Comparison of ENCODE assay signal across 1 cellular context in the genomic region with DNA sequence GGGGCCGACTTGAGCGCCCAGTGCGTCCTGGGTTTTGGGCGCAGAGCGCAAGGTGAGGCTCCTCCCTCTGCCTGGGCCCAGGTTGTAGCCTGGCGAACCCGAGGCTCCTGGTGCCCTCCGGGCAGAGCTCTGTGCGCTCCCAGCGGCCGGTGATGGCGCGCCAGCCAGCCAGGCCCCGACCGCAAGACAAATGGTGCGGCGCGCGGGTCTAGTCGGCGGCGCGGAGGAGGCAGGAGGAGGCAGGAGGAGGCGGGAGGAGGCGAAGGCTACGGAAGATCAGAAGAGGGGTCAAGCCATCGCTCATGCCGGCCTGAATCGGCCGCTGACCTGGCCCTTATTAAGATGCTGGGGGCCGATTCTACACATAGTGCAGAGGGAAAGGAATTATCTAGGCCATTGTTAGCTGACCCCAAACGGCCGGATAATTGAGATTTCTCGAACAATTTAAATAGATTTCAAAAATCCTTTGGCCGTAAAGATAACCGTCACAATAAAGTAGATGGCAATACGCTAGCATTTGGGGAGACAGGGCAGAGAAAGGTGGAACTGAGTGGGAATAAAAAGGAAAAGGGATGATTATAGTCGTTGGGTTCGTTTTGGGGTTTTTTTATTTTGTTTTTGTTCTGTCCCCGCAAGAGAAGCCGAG.
A peak's percentile ranks its signal among the peaks of the same experiment; 100 is the strongest.
TF ChIP-seq lines count a peak whose summit lies in the region.

No MANE protein-coding gene starts in this region.

TF ChIP-seq in K562, 482 proteins besides CTCF, POLR2A, EP300 and RAD21:
- TF ChIP-seq ZNF77 (CRISPR knock-in tag; IDR thresholded peaks at IDR 0.05): no peak
- TF ChIP-seq, protein P1, sequence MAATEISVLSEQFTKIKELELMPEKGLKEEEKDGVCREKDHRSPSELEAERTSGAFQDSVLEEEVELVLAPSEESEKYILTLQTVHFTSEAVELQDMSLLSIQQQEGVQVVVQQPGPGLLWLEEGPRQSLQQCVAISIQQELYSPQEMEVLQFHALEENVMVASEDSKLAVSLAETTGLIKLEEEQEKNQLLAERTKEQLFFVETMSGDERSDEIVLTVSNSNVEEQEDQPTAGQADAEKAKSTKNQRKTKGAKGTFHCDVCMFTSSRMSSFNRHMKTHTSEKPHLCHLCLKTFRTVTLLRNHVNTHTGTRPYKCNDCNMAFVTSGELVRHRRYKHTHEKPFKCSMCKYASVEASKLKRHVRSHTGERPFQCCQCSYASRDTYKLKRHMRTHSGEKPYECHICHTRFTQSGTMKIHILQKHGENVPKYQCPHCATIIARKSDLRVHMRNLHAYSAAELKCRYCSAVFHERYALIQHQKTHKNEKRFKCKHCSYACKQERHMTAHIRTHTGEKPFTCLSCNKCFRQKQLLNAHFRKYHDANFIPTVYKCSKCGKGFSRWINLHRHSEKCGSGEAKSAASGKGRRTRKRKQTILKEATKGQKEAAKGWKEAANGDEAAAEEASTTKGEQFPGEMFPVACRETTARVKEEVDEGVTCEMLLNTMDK (IDR thresholded peaks at IDR 0.05; ENCODE audit: borderline replicate concordance, insufficient read depth, low read depth, low read length, poor library complexity, severe bottlenecking): peak; percentile 30
- no peak for TF ChIP-seq ZNF23 (CRISPR knock-in tag; IDR thresholded peaks at IDR 0.05)
- no peak for TF ChIP-seq DIDO1 (tag; IDR thresholded peaks at IDR 0.05; ENCODE audit: low read depth)
